In the genomic region with DNA sequence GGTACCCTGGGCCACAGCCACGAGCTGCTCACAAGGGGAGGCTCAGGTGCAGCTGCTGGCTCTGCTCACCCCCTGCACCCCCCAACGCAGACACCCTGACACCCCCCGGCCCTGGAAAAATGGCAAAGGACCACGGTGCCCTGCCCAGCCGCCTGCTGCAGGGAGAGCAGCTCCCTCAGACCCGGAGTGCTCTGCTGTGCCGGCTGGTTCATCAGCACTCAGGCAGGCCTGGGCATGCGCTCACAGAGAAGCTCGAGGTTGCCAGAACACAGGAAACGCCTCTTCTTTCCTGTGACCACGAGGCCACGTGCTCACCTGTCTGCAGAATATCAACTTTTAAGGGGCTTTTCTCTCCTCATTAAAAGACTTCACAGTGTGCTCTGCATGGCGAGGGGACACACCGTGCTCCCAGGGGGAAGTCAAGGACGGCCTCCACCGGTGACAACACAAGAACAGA, we compare ENCODE assay signal across 8 cellular contexts. TPM values are rescaled to one million over a fixed set of nuclear protein-coding genes. Genes with fewer than 3 reads are reported as not detected.
DNase-seq lines count a peak whose midpoint lies in the region; ATAC-seq and TF ChIP-seq lines count a peak whose summit lies in the region.

No MANE protein-coding gene starts in this region.

- H3K9me3 ChIP-seq in CD4-positive, CD25-positive, alpha-beta regulatory T cell (ENCODE audit: control insufficient read depth in 2 of 2, low read length in 2 of 2) = no peaks in the 10 kb centered on the region

- H3K4me3 ChIP-seq in CD4-positive, CD25-positive, alpha-beta regulatory T cell (ENCODE audit: low read depth, low read length) = no peak overlapping the region

- intact Hi-C loops in left colon (cut with DNase I, micrococcal nuclease) = no loop called here

- peak; percentile 83 to 88 for ATAC-seq in CD4-positive, CD25-positive, alpha-beta regulatory T cell (ENCODE audit: low read depth in 2 of 2)
- ATAC-seq in HG03439 (IDR thresholded peaks at IDR 0.05; ENCODE audit: unreplicated experiment) = peak; percentile 63
- ATAC-seq in left colon = peak; percentile 12
- ATAC-seq in GM21825 (IDR thresholded peaks at IDR 0.05; ENCODE audit: unreplicated experiment) = no peak

- peak overlapping the region; percentile 73 for H3K27ac ChIP-seq in CD4-positive, CD25-positive, alpha-beta regulatory T cell (ENCODE audit: insufficient read depth, low read length, poor library complexity, severe bottlenecking)

- H3K4me3 Mint-ChIP-seq in CD4-positive, CD25-positive, alpha-beta regulatory T cell = peak overlapping the region in 3 of 4 donors; percentile 40 to 73 (median 64)
- no peak overlapping the region for H3K4me3 Mint-ChIP-seq in osteocyte (ENCODE audit: unreplicated experiment)

- no peaks in the 10 kb centered on the region for H3K27me3 ChIP-seq in CD4-positive, CD25-positive, alpha-beta regulatory T cell (ENCODE audit: control insufficient read depth, insufficient read depth, low read length)

- H3K27me3 Mint-ChIP-seq in CD4-positive, CD25-positive, alpha-beta regulatory T cell = peaks cover 4% of the 10 kb centered on the region
- H3K27me3 Mint-ChIP-seq in osteocyte (ENCODE audit: unreplicated experiment) = no peaks in the 10 kb centered on the region

- H3K27ac Mint-ChIP-seq in CD4-positive, CD25-positive, alpha-beta regulatory T cell = peak overlapping the region in 2 of 3 donors; percentile 66 to 85
- no peak overlapping the region for H3K27ac Mint-ChIP-seq in osteocyte (ENCODE audit: unreplicated experiment)

- TF ChIP-seq CTCF in osteocyte (IDR thresholded peaks at IDR 0.05) = no peak

- H3K4me1 ChIP-seq in CD4-positive, CD25-positive, alpha-beta regulatory T cell (ENCODE audit: control insufficient read depth, insufficient read depth, low read length, poor library complexity, severe bottlenecking) = peaks cover 19% of the 10 kb centered on the region

- H3K9me3 Mint-ChIP-seq in CD4-positive, CD25-positive, alpha-beta regulatory T cell = no peaks in the 10 kb centered on the region
- H3K9me3 Mint-ChIP-seq in osteocyte (ENCODE audit: unreplicated experiment) = no peaks in the 10 kb centered on the region

- H3K36me3 Mint-ChIP-seq in CD4-positive, CD25-positive, alpha-beta regulatory T cell = peaks cover 5% of the 10 kb centered on the region
- H3K36me3 Mint-ChIP-seq in osteocyte (ENCODE audit: unreplicated experiment) = peaks cover 18% of the 10 kb centered on the region

- DNase-seq in CD4-positive, CD25-positive, alpha-beta regulatory T cell = peak; percentile 61 to 88 (median 72)
- peak; percentile 24 to 49 for DNase-seq in activated CD4-positive, alpha-beta T cell treated with anti-CD3 and anti-CD28 coated beads, Interleukin-2, amount 50 U/mL, for 24 hours (ENCODE audit: low read depth in 1 of 2, low spot score in 1 of 2)
- DNase-seq in left colon (no peak), osteocyte (ENCODE audit: extremely low spot score, unreplicated experiment) (no peak), NK-92 (lab: John Stamatoyannopoulos, UW; ENCODE audit: unreplicated experiment) (no peak), mucosa of gallbladder (ENCODE audit: low spot score) (no peak)

- peaks cover 0 to 22% (median 6%) of the 10 kb centered on the region in 4 donors for H3K4me1 Mint-ChIP-seq in CD4-positive, CD25-positive, alpha-beta regulatory T cell
- no peaks in the 10 kb centered on the region for H3K4me1 Mint-ChIP-seq in osteocyte (ENCODE audit: unreplicated experiment)

- H3K36me3 ChIP-seq in CD4-positive, CD25-positive, alpha-beta regulatory T cell (ENCODE audit: control insufficient read depth, insufficient read depth, low read length) = peaks cover 12% of the 10 kb centered on the region

RNA-seq across cellular contexts. Expression of gene C1QTNF12, which starts 4.3 kb away (rescaled TPM):
- total RNA-seq in CD4-positive, CD25-positive, alpha-beta regulatory T cell = 6.2 TPM
- polyA plus RNA-seq in CD4-positive, CD25-positive, alpha-beta regulatory T cell = under 1 TPM in 1 of 4 donors, not detected in 3; 0.39 TPM
- total RNA-seq in left colon = 10 to 100 TPM; 40.0 to 71.6 TPM
- 3.6 and 3.8 TPM in 2 replicates for total RNA-seq in osteocyte
- total RNA-seq in mucosa of gallbladder = 4.9 TPM

RNA-seq across cellular contexts. Expression of gene B3GALT6, which starts 18.8 kb away (rescaled TPM):
- 10.0 TPM for total RNA-seq in CD4-positive, CD25-positive, alpha-beta regulatory T cell
- polyA plus RNA-seq in CD4-positive, CD25-positive, alpha-beta regulatory T cell = 10 to 100 TPM in 1 of 4 donors, 1 to 10 TPM in 3; 4.0 to 11.5 (median 7.3) TPM
- total RNA-seq in left colon = 1 to 10 TPM; 8.2 to 9.6 TPM
- 38.6 and 39.8 TPM in 2 replicates for total RNA-seq in osteocyte
- 16.1 TPM for total RNA-seq in mucosa of gallbladder

RNA-seq across cellular contexts. Expression of gene SDF4, which starts 19.1 kb away (rescaled TPM):
- total RNA-seq in CD4-positive, CD25-positive, alpha-beta regulatory T cell = 165 TPM
- 100 to 1,000 TPM in 2 of 4 donors, 10 to 100 TPM in 2; 70.3 to 113 (median 91.6) TPM for polyA plus RNA-seq in CD4-positive, CD25-positive, alpha-beta regulatory T cell
- 100 to 1,000 TPM; 235 to 273 TPM for total RNA-seq in left colon
- 196 and 200 TPM in 2 replicates for total RNA-seq in osteocyte
- 190 TPM for total RNA-seq in mucosa of gallbladder

RNA-seq across cellular contexts. Expression of gene UBE2J2, which starts 22.8 kb away (rescaled TPM):
- 56.4 TPM for total RNA-seq in CD4-positive, CD25-positive, alpha-beta regulatory T cell
- 10 to 100 TPM; 72.9 to 97.5 (median 85.4) TPM for polyA plus RNA-seq in CD4-positive, CD25-positive, alpha-beta regulatory T cell
- 10 to 100 TPM; 46.3 to 56.3 TPM for total RNA-seq in left colon
- 58.2 and 65.1 TPM in 2 replicates for total RNA-seq in osteocyte
- 68.9 TPM for total RNA-seq in mucosa of gallbladder

RNA-seq across cellular contexts. Expression of gene SCNN1D, which starts 29.4 kb away (rescaled TPM):
- 4.0 TPM for total RNA-seq in CD4-positive, CD25-positive, alpha-beta regulatory T cell
- not detected for polyA plus RNA-seq in CD4-positive, CD25-positive, alpha-beta regulatory T cell
- total RNA-seq in left colon = 1 to 10 TPM; 1.5 to 1.6 TPM
- 6.2 and 11.0 TPM in 2 replicates for total RNA-seq in osteocyte
- 7.9 TPM for total RNA-seq in mucosa of gallbladder

Comparison
In these comparisons a context has a peak if more than half of its experiments do, and no peak if none do; other contexts are left out.
1. DNase-seq: peak in CD4-positive, CD25-positive, alpha-beta regulatory T cell (3 of 3) and activated CD4-positive, alpha-beta T cell treated with anti-CD3 and anti-CD28 coated beads, Interleukin-2, amount 50 U/mL, for 24 hours (2 of 2); none in left colon (0 of 2), osteocyte (single experiment), NK-92 (single experiment) and mucosa of gallbladder (single experiment).